9 cellular contexts compared by ENCODE assay signal in the genomic region with DNA sequence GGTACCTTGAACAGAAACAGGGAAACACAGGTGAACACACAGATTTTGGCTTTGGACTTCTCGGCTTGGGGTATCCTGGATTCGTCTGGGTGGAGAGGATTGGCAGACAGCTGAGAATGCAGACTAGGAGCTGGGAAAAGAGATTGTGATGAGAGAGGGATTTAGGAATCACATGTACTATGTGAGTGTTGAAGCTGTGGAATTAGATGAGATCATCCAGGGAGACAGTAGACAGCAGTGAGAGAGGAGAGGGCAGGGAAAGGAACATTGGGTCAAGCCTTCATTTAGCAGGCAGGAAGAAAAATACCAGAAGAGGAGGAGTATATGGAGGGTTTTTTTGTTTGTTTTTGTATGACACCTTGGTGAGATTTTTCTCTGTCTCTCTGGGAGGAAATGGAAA.
DNase-seq lines count a peak whose midpoint lies in the region; ATAC-seq and TF ChIP-seq lines count a peak whose summit lies in the region.
"Had no signal": no experiment of that assay in that cellular context is flagged by ENCODE, and none has a peak within 500 bp of the region (broad histone marks: within the 10 kb centered on the region; RNA-seq: fewer than 3 reads in every experiment).

No MANE protein-coding gene starts in this region.

- intact Hi-C loops in Right ventricle myocardium inferior (cut with DNase I) = no loop called here
- intact Hi-C loops in cardiac septum (cut with DNase I) = loop anchor here (5.0 to 10.0 kb wide), 2 partner anchors 267 to 415 kb away; no protein-coding TSS in a partner anchor
- intact Hi-C loops in activated CD8-positive, alpha-beta T cell treated with anti-CD3 and anti-CD28 coated beads for 36 hours (cut with micrococcal nuclease) = no loop called here

- H3K9me2 ChIP-seq in MM.1S (replicated peaks; ENCODE audit: insufficient read depth, low read length) = no peaks in the 10 kb centered on the region

- DNase-seq in Right ventricle myocardium inferior (ENCODE audit: missing footprints) = no peak
- no peak for DNase-seq in cardiac septum (ENCODE audit: low spot score)
- DNase-seq in fibroblast of villous mesenchyme (ENCODE audit: low read depth) = peak; percentile 96
- peak; percentile 87 for DNase-seq in myocyte (ENCODE audit: low read depth)
- DNase-seq in activated CD8-positive, alpha-beta T cell treated with anti-CD3 and anti-CD28 coated beads for 36 hours = no peak
- DNase-seq in UCSD-AML1 (lab: John Stamatoyannopoulos, UW; ENCODE audit: unreplicated experiment) = no peak
- DNase-seq in MM.1S = no peak

- no peaks in the 10 kb centered on the region for H3K9me3 ChIP-seq in MM.1S (replicated peaks; ENCODE audit: insufficient read depth, low read length)

- no peaks in the 10 kb centered on the region for H4K20me1 ChIP-seq in MM.1S (ENCODE audit: insufficient read depth, low read length)

- TF ChIP-seq CTCF in fibroblast of villous mesenchyme (IDR thresholded peaks at IDR 0.05; ENCODE audit: insufficient read depth, low read depth, low read length) (no peak), MM.1S (IDR thresholded peaks at IDR 0.05; ENCODE audit: low read length) (no peak)
- no peak for TF ChIP-seq CTCF in activated CD8-positive, alpha-beta T cell treated with anti-CD3 and anti-CD28 coated beads for 36 hours (IDR thresholded peaks at IDR 0.05)

- peaks cover 4% of the 10 kb centered on the region; the same call in 1 of the 2 replicates for H3K4me1 ChIP-seq in MM.1S (ENCODE audit: low read length)
- H3K4me1 ChIP-seq: A549 had no signal

- no peak overlapping the region for H3K27ac ChIP-seq in MM.1S (ENCODE audit: low read length)
- H3K27ac ChIP-seq: A549 had no signal

- no peak overlapping the region for H2AFZ ChIP-seq in MM.1S (ENCODE audit: low read length)

- no peaks in the 10 kb centered on the region for H3K27me3 Mint-ChIP-seq in activated CD8-positive, alpha-beta T cell treated with anti-CD3 and anti-CD28 coated beads for 36 hours

- POLR2A ChIA-PET in activated CD8-positive, alpha-beta T cell treated with anti-CD3 and anti-CD28 coated beads for 36 hours (lab: Charles Lee) = no interaction called here

- H3K27me3 ChIP-seq in MM.1S (replicated peaks; ENCODE audit: insufficient read depth, low read length) = no peaks in the 10 kb centered on the region

- ATAC-seq in Right ventricle myocardium inferior (peak; percentile 91), HG02798 (IDR thresholded peaks at IDR 0.05; ENCODE audit: poor library complexity, unreplicated experiment) (no peak)
- ATAC-seq in activated CD8-positive, alpha-beta T cell treated with anti-CD3 and anti-CD28 coated beads for 36 hours = no peak
- ATAC-seq: A549 had no signal

- no peak overlapping the region for H3K4me3 ChIP-seq in fibroblast of villous mesenchyme (ENCODE audit: low read depth, low read length)
- H3K4me3 ChIP-seq in MM.1S (ENCODE audit: low read length) = no peak overlapping the region
- H3K4me3 ChIP-seq: A549 had no signal

- no peaks in the 10 kb centered on the region for H3K36me3 Mint-ChIP-seq in activated CD8-positive, alpha-beta T cell treated with anti-CD3 and anti-CD28 coated beads for 36 hours (ENCODE audit: low read depth)

- H3K27ac Mint-ChIP-seq in activated CD8-positive, alpha-beta T cell treated with anti-CD3 and anti-CD28 coated beads for 36 hours = no peak overlapping the region

- no peaks in the 10 kb centered on the region for H3K4me1 Mint-ChIP-seq in activated CD8-positive, alpha-beta T cell treated with anti-CD3 and anti-CD28 coated beads for 36 hours (ENCODE audit: low read depth)

- H3K4me2 ChIP-seq in MM.1S (ENCODE audit: low read depth, low read length) = no peak overlapping the region
- H3K4me2 ChIP-seq: A549 had no signal

- no peak overlapping the region for H3K9ac ChIP-seq in MM.1S (ENCODE audit: low read length)

- no peaks in the 10 kb centered on the region for H3K79me2 ChIP-seq in MM.1S (ENCODE audit: low read length)

- H3K4me3 Mint-ChIP-seq in activated CD8-positive, alpha-beta T cell treated with anti-CD3 and anti-CD28 coated beads for 36 hours = no peak overlapping the region

- no peaks in the 10 kb centered on the region for H3K9me3 Mint-ChIP-seq in activated CD8-positive, alpha-beta T cell treated with anti-CD3 and anti-CD28 coated beads for 36 hours

- H3F3A ChIP-seq in MM.1S (ENCODE audit: insufficient read depth, low read length) = no peaks in the 10 kb centered on the region

- CTCF ChIA-PET in activated CD8-positive, alpha-beta T cell treated with anti-CD3 and anti-CD28 coated beads for 36 hours (lab: Charles Lee) = no interaction called here

- no peaks in the 10 kb centered on the region for H3K36me3 ChIP-seq in MM.1S (replicated peaks; ENCODE audit: insufficient read depth, low read length)

Comparison
In these comparisons a context has a peak if more than half of its experiments do, and no peak if none do; other contexts are left out.
1. DNase-seq: peak in fibroblast of villous mesenchyme (single experiment) and myocyte (single experiment); none in Right ventricle myocardium inferior (single experiment), cardiac septum (single experiment), activated CD8-positive, alpha-beta T cell treated with anti-CD3 and anti-CD28 coated beads for 36 hours (single experiment), UCSD-AML1 (single experiment) and MM.1S (single experiment).